Comparison of ENCODE assay signal across 21 cellular contexts in genomic region chr5:173158366-173158765, GRCh38.
"Had no signal": no experiment of that assay in that cellular context is flagged by ENCODE, and none has a peak within 500 bp of the region (broad histone marks: within the 10 kb centered on the region; RNA-seq: fewer than 3 reads in every experiment).

No MANE protein-coding gene starts in this region.

- H3K4me1 ChIP-seq: esophagus squamous epithelium, gastrocnemius medialis, left lung, lower lobe of right lung had no signal

- H3K27me3 ChIP-seq: esophagus squamous epithelium, gastrocnemius medialis, heart right ventricle, left lung had no signal

- H3K27ac ChIP-seq: epithelial cell of prostate, esophagus squamous epithelium, gastrocnemius medialis, heart right ventricle, left lung, lower lobe of right lung had no signal

- ATAC-seq: effector memory CD8-positive, alpha-beta T cell; esophagus mucosa; gastrocnemius medialis; heart right ventricle; left cardiac atrium; left lung; left ventricle myocardium superior; lower lobe of right lung; mucosa of descending colon had no signal

- H3K9me3 ChIP-seq: esophagus squamous epithelium, gastrocnemius medialis, heart right ventricle, left lung, lower lobe of right lung, mucosa of descending colon had no signal

- DNase-seq: cortex of kidney; effector CD8-positive, alpha-beta T cell; effector memory CD8-positive, alpha-beta T cell; endodermal cell; erythroblast; esophagus squamous epithelium; foreskin fibroblast; foreskin melanocyte; gastrocnemius medialis; glutamatergic neuron; head of caudate nucleus; heart right ventricle; hippocampal formation; left cardiac atrium; left lung; left ventricle myocardium superior; lower lobe of right lung; mesenchymal stem cell; mucosa of descending colon had no signal

- H3K4me3 ChIP-seq: esophagus squamous epithelium, gastrocnemius medialis, heart right ventricle, left lung, lower lobe of right lung, mucosa of descending colon had no signal
